Comparison of ENCODE assay signal across 15 cellular contexts in the genomic region with DNA sequence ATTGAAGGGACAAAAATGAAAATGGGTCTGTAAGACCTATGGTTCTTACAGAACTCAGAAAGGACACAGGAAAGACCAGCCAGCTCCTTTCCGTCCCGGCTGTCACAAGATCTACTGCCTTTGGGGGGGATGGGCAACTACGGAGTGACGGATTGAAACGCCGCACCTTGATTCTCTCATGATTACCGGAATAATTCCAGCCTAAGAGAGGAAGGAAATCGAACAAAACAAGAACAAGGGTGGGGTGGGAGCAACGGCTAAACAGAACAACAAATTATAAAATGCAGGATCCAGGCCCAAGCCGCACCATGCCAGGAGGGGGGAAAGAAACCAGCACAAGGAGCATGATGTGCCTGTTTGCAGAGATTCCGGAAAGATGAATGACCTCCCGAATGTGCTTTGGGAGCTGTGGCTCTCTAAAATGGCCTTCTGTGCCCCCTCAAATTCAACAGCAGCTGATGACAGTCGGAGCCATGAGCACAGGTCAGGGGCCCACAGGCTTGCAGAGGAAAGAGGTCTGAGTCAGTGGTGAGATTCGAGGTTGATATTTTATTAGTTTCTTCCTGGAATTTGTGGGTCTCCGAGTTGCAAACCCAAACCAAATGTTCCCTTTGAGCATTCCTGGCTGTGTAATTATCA.
"Had no signal": no experiment of that assay in that cellular context is flagged by ENCODE, and none has a peak within 500 bp of the region (broad histone marks: within the 10 kb centered on the region; RNA-seq: fewer than 3 reads in every experiment).

No MANE protein-coding gene starts in this region.

- H3K9me3 Mint-ChIP-seq: activated naive CD8-positive, alpha-beta T cell treated with anti-CD3 and anti-CD28 coated beads for 36 hours; activated T-cell treated with anti-CD3 and anti-CD28 coated beads, Interleukin-2, amount 50 U/mL, for 72 hours; memory B cell; nephron had no signal

- H3K4me1 Mint-ChIP-seq: activated naive CD8-positive, alpha-beta T cell treated with anti-CD3 and anti-CD28 coated beads for 36 hours; memory B cell had no signal

- H3K36me3 Mint-ChIP-seq: activated naive CD8-positive, alpha-beta T cell treated with anti-CD3 and anti-CD28 coated beads for 36 hours; memory B cell had no signal

- H3K27ac Mint-ChIP-seq: activated naive CD8-positive, alpha-beta T cell treated with anti-CD3 and anti-CD28 coated beads for 36 hours; activated T-cell treated with anti-CD3 and anti-CD28 coated beads, Interleukin-2, amount 50 U/mL, for 72 hours; memory B cell had no signal

- H3K36me3 ChIP-seq: esophagus muscularis mucosa, ovary, stomach had no signal

- H3K4me3 Mint-ChIP-seq: activated naive CD8-positive, alpha-beta T cell treated with anti-CD3 and anti-CD28 coated beads for 36 hours; activated T-cell treated with anti-CD3 and anti-CD28 coated beads, Interleukin-2, amount 50 U/mL, for 72 hours; memory B cell; nephron had no signal

- FAIRE-seq: endometrium, urothelium cell line had no signal

- ATAC-seq: activated CD4-positive, CD25-positive, alpha-beta regulatory T cell treated with anti-CD3 and anti-CD28 coated beads, Interleukin-2, amount 50 U/mL, for 24 hours; activated T-cell treated with anti-CD3 and anti-CD28 coated beads, Interleukin-2, amount 50 U/mL, for 72 hours had no signal

- H3K27ac ChIP-seq: dorsolateral prefrontal cortex, ovary, stomach had no signal

- H3K9me3 ChIP-seq: esophagus muscularis mucosa, ovary, stomach had no signal

- H3K27me3 ChIP-seq: dorsolateral prefrontal cortex, esophagus muscularis mucosa, ovary, stomach had no signal

- DNase-seq: activated CD4-positive, alpha-beta T cell treated with anti-CD3 and anti-CD28 coated beads, Interleukin-2, amount 50 U/mL, for 48 hours; activated gamma-delta T cell treated with Interleukin-2 at 50 U/mL for 16 hours; activated naive CD8-positive, alpha-beta T cell treated with anti-CD3 and anti-CD28 coated beads for 36 hours; activated T-cell treated with anti-CD3 and anti-CD28 coated beads, Interleukin-2, amount 50 U/mL, for 72 hours; dorsolateral prefrontal cortex; foreskin melanocyte; ovary; stomach; T-helper 2 cell had no signal

- H3K4me3 ChIP-seq: dorsolateral prefrontal cortex, esophagus muscularis mucosa, ovary, stomach had no signal
